ENCODE assay signal across 19 cellular contexts in genomic region chr12:110458756-110459155, GRCh38.
"Had no signal": no experiment of that assay in that cellular context is flagged by ENCODE, and none has a peak within 500 bp of the region (broad histone marks: within the 10 kb centered on the region; RNA-seq: fewer than 3 reads in every experiment).

No MANE protein-coding gene starts in this region.

- H3K4me3 Mint-ChIP-seq: activated naive CD4-positive, alpha-beta T cell treated with anti-CD3 and anti-CD28 coated beads, Interleukin-2, amount 10 ng/mL, durations not matched to agents 7 days and 5 days; activated T-cell treated with anti-CD3 and anti-CD28 coated beads, Interleukin-2, amount 50 U/mL, for 4 hours had no signal

- H3K9me3 ChIP-seq: adrenal gland, mucosa of descending colon, pancreas, right lobe of liver, tibial artery had no signal

- H3K9me3 Mint-ChIP-seq: activated naive CD4-positive, alpha-beta T cell treated with anti-CD3 and anti-CD28 coated beads, Interleukin-2, amount 10 ng/mL, durations not matched to agents 7 days and 5 days; activated T-cell treated with anti-CD3 and anti-CD28 coated beads, Interleukin-2, amount 50 U/mL, for 4 hours; naive B cell had no signal

- ATAC-seq: activated T-cell treated with anti-CD3 and anti-CD28 coated beads, Interleukin-2, amount 50 U/mL, for 4 hours; foreskin keratinocyte; left lobe of liver; mucosa of descending colon; pancreas; right lobe of liver had no signal

- H3K27me3 ChIP-seq: adrenal gland, foreskin keratinocyte, pancreas, right lobe of liver, tibial artery had no signal

- FAIRE-seq: bronchial epithelial cell, kidney, pancreas, small intestine had no signal

- H3K27me3 Mint-ChIP-seq: activated naive CD4-positive, alpha-beta T cell treated with anti-CD3 and anti-CD28 coated beads, Interleukin-2, amount 10 ng/mL, durations not matched to agents 7 days and 5 days; naive B cell had no signal

- H3K4me1 ChIP-seq: adrenal gland, foreskin keratinocyte, pancreas, tibial artery had no signal

- H3K27ac ChIP-seq: adrenal gland, epithelial cell of prostate, foreskin keratinocyte, pancreas, right lobe of liver, tibial artery had no signal

- DNase-seq: activated CD4-positive, alpha-beta T cell treated with anti-CD3 and anti-CD28 coated beads, Interleukin-2, amount 50 U/mL, for 1 hour; activated CD4-positive, CD25-positive, alpha-beta regulatory T cell treated with anti-CD3 and anti-CD28 coated beads, Interleukin-2, amount 50 U/mL, for 72 hours; activated CD8-positive, alpha-beta memory T cell treated with anti-CD3 and anti-CD28 coated beads, Interleukin-2, amount 50 U/mL, for 4 hours; activated naive CD4-positive, alpha-beta T cell treated with anti-CD3 and anti-CD28 coated beads, Interleukin-2, amount 10 ng/mL, durations not matched to agents 7 days and 5 days; activated T-cell treated with anti-CD3 and anti-CD28 coated beads, Interleukin-2, amount 50 U/mL, for 4 hours; cerebellar nuclear complex; foreskin keratinocyte; kidney; mucosa of descending colon; naive B cell; pancreas; right lobe of liver; small intestine; stimulated activated CD4-positive, alpha-beta T cell treated with anti-CD3 and anti-CD28 coated beads, Interleukin-4, amount 100 ng/mL, for 1 hour; tibial artery had no signal

- H3K27ac Mint-ChIP-seq: activated naive CD4-positive, alpha-beta T cell treated with anti-CD3 and anti-CD28 coated beads, Interleukin-2, amount 10 ng/mL, durations not matched to agents 7 days and 5 days had no signal

- H3K4me3 ChIP-seq: adrenal gland, mucosa of descending colon, pancreas, right lobe of liver, tibial artery had no signal
